ENCODE assay signal across 28 cellular contexts in the genomic region with DNA sequence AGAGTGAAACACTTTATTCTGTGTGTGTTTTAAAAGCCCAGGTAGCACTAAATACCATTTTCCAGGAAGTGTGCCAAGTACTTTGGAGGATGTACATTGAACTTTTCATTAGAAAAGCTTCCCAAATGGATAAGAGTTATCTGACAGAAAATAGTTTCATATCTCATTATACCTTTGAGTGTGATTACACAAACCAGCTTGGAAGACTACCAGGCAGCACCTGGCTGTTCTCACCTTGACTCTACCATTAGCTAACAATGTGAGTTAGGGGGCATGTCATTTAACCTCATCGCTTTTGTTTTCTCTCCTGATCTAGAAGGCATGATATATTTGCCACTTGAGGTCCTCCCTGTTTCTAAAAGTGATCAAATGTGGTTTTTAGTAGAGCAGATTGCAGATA. TPM values are rescaled to one million over a fixed set of nuclear protein-coding genes. Genes with fewer than 3 reads are reported as not detected.
"Had no signal": no experiment of that assay in that cellular context is flagged by ENCODE, and none has a peak within 500 bp of the region (broad histone marks: within the 10 kb centered on the region; RNA-seq: fewer than 3 reads in every experiment).

No MANE protein-coding gene starts in this region.

- H3K9me3 ChIP-seq: gastrocnemius medialis, lower lobe of right lung, ovary, right lobe of liver, suprapubic skin, transverse colon, upper lobe of right lung, uterus had no signal

- H3K4me3 ChIP-seq: dorsolateral prefrontal cortex, gastrocnemius medialis, lower lobe of right lung, ovary, right lobe of liver, smooth muscle cell, suprapubic skin, transverse colon, upper lobe of right lung, uterus had no signal

- H3K27ac ChIP-seq: dorsolateral prefrontal cortex, epithelial cell of prostate, gastrocnemius medialis, lower lobe of right lung, ovary, right lobe of liver, suprapubic skin, transverse colon, upper lobe of right lung, uterus had no signal

- H3K27me3 ChIP-seq: dorsolateral prefrontal cortex, gastrocnemius medialis, ovary, right lobe of liver, suprapubic skin, transverse colon, upper lobe of right lung, uterus had no signal

- H3K4me1 ChIP-seq: gastrocnemius medialis, lower lobe of right lung, right lobe of liver, suprapubic skin, transverse colon, upper lobe of right lung, uterus had no signal

- ATAC-seq: esophagus mucosa; gastrocnemius medialis; left ventricle myocardium superior; lower lobe of right lung; naive thymus-derived CD8-positive, alpha-beta T cell; right lobe of liver; stimulated activated naive CD8-positive, alpha-beta T cell treated with anti-CD3 and anti-CD28 coated beads, Interleukin-15, amount 100 ng/mL, for 72 hours; upper lobe of right lung had no signal

- DNase-seq: dorsolateral prefrontal cortex; effector CD4-positive, alpha-beta T cell; endodermal cell; foreskin fibroblast; gastrocnemius medialis; head of caudate nucleus; left ventricle myocardium superior; lower lobe of right lung; naive thymus-derived CD8-positive, alpha-beta T cell; nephron progenitor cell; occipital lobe; ovary; right lobe of liver; stimulated activated CD4-positive, alpha-beta T cell treated with anti-CD3 and anti-CD28 coated beads, Interleukin-12 subunit alpha, Interleukin-12 subunit beta, amount 100 ng/mL, for 4 hours; stimulated activated CD4-positive, alpha-beta T cell treated with anti-CD3 and anti-CD28 coated beads, Interleukin-1b, Interleukin-23, amount 100 ng/mL, for 48 hours; stimulated activated CD4-positive, alpha-beta T cell treated with anti-CD3 and anti-CD28 coated beads, Interleukin-4, amount 100 ng/mL, for 1 hour; stimulated activated CD8-positive, alpha-beta memory T cell treated with anti-CD3 and anti-CD28 coated beads, Interleukin-4, amount 100 ng/mL, for 48 hours; stimulated activated naive CD4-positive, alpha-beta T cell; stimulated activated naive CD8-positive, alpha-beta T cell treated with anti-CD3 and anti-CD28 coated beads, Interleukin-15, amount 100 ng/mL, for 72 hours; transverse colon; upper lobe of right lung; uterus had no signal

- FAIRE-seq: keratinocyte had no signal

- H3K4me2 ChIP-seq: smooth muscle cell had no signal

- H3K36me3 ChIP-seq: gastrocnemius medialis, lower lobe of right lung, ovary, right lobe of liver, suprapubic skin, transverse colon, upper lobe of right lung, uterus had no signal

RNA-seq across cellular contexts. Expression of a gene that starts 50.2 kb away (rescaled TPM):
- total RNA-seq: esophagus mucosa; gastrocnemius medialis; left ventricle myocardium superior; myocyte; naive thymus-derived CD8-positive, alpha-beta T cell; right lobe of liver; smooth muscle cell; suprapubic skin; transverse colon had no signal
- polyA plus RNA-seq: keratinocyte; naive thymus-derived CD8-positive, alpha-beta T cell; smooth muscle cell had no signal
